Comparison of ENCODE assay signal across 8 cellular contexts in genomic region chr4:177441061-177441802, GRCh38. TPM values are rescaled to one million over a fixed set of nuclear protein-coding genes. Genes with fewer than 3 reads are reported as not detected.
DNase-seq lines count a peak whose midpoint lies in the region; ATAC-seq and TF ChIP-seq lines count a peak whose summit lies in the region.

No MANE protein-coding gene starts in this region.

- H3K27me3 Mint-ChIP-seq in osteocyte (ENCODE audit: unreplicated experiment): no peaks in the 10 kb centered on the region

- H3K9me3 ChIP-seq in HUES6 (ENCODE audit: control insufficient read depth, insufficient read depth, low read depth, low read length) (no peaks in the 10 kb centered on the region), fibroblast of lung (ENCODE audit: control insufficient read depth, insufficient read depth, low read depth, low read length) (no peaks in the 10 kb centered on the region)

- no peak for TF ChIP-seq CTCF in WI38 (IDR thresholded peaks at IDR 0.05; ENCODE audit: low read depth, low read length)
- peak in 1 of 2 donors; percentile 25 for TF ChIP-seq CTCF in fibroblast of lung (conservative IDR thresholded peaks at IDR 0.05 in 1 of 2, IDR thresholded peaks at IDR 0.05 in 1 of 2; ENCODE audit: low read depth in 1 of 2, low read length in 2 of 2)
- no peak for TF ChIP-seq CTCF in osteocyte (IDR thresholded peaks at IDR 0.05)

- H3K27me3 ChIP-seq in HUES6 (ENCODE audit: control insufficient read depth, insufficient read depth, low read length) (no peaks in the 10 kb centered on the region), fibroblast of lung (ENCODE audit: control insufficient read depth, insufficient read depth, low read length) (no peaks in the 10 kb centered on the region)

- H3K27ac Mint-ChIP-seq in osteocyte (ENCODE audit: unreplicated experiment): peak overlapping the region; percentile 94

- H3K4me1 ChIP-seq in HUES6 (ENCODE audit: control insufficient read depth, insufficient read depth, low read length): peaks cover 13% of the 10 kb centered on the region
- peaks cover 3% of the 10 kb centered on the region for H3K4me1 ChIP-seq in fibroblast of lung (ENCODE audit: control insufficient read depth, extremely low read depth, insufficient read depth, low read length)

- H3K36me3 ChIP-seq in HUES6 (ENCODE audit: control insufficient read depth, insufficient read depth, low read length) (no peaks in the 10 kb centered on the region), fibroblast of lung (ENCODE audit: control insufficient read depth, insufficient read depth, low read length) (no peaks in the 10 kb centered on the region)

- H3K9me3 Mint-ChIP-seq in osteocyte (ENCODE audit: unreplicated experiment): no peaks in the 10 kb centered on the region

- H3K79me2 ChIP-seq in fibroblast of lung (ENCODE audit: control insufficient read depth, insufficient read depth, low read length): no peaks in the 10 kb centered on the region

- H3K4me3 Mint-ChIP-seq in osteocyte (ENCODE audit: unreplicated experiment): peak overlapping the region; percentile 87

- H3K4me2 ChIP-seq in fibroblast of lung (ENCODE audit: extremely low read depth, insufficient read depth, low read length): peak overlapping the region; percentile 53

- peak overlapping the region; percentile 52 for H2AFZ ChIP-seq in fibroblast of lung (ENCODE audit: low read length)

- H3K4me1 Mint-ChIP-seq in osteocyte (ENCODE audit: unreplicated experiment): peaks cover 22% of the 10 kb centered on the region

- no peaks in the 10 kb centered on the region for H4K20me1 ChIP-seq in fibroblast of lung (ENCODE audit: control insufficient read depth, extremely low read depth, insufficient read depth, low read length)

- H3K4me3 ChIP-seq in HUES6 (ENCODE audit: low read depth, low read length) (peak overlapping the region; percentile 84), WI38 (ENCODE audit: low read depth, low read length) (peak overlapping the region; percentile 64), fibroblast of lung (replicated peaks in 1 of 4; ENCODE audit: control extremely low read depth in 1 of 4, insufficient read depth in 1 of 4, low read depth in 3 of 4, low read length in 4 of 4) (peak overlapping the region; percentile 52 to 85 (median 76))

- ATAC-seq in GM21423 (IDR thresholded peaks at IDR 0.05; ENCODE audit: unreplicated experiment): peak; percentile 35

- H3K27ac ChIP-seq in HUES6 (ENCODE audit: low read depth, low read length): peak overlapping the region; percentile 44
- peak overlapping the region; percentile 89 for H3K27ac ChIP-seq in fibroblast of lung (ENCODE audit: insufficient read depth, low read length)

- peak; percentile 3 for DNase-seq in NCI-H2107 treated with DMSO at 0.1 percent for 48 hours (lab: John Stamatoyannopoulos, UW; ENCODE audit: unreplicated experiment)
- DNase-seq in NCI-H2107 (lab: John Stamatoyannopoulos, UW): no peak
- peak; percentile 45 to 67 for DNase-seq in fibroblast of lung (ENCODE audit: low read depth in 2 of 2)
- no peak for DNase-seq in osteocyte (ENCODE audit: extremely low spot score, unreplicated experiment)
- no peak for DNase-seq in NK-92 (lab: John Stamatoyannopoulos, UW; ENCODE audit: unreplicated experiment)

- H3K36me3 Mint-ChIP-seq in osteocyte (ENCODE audit: unreplicated experiment): peaks cover 18% of the 10 kb centered on the region

- H3K9ac ChIP-seq in HUES6 (ENCODE audit: low read length) (peak overlapping the region; percentile 98), fibroblast of lung (ENCODE audit: insufficient read depth, low read length) (peak overlapping the region; percentile 0)

RNA-seq across cellular contexts. Expression of gene AGA, which starts 1.0 kb away (rescaled TPM):
- total RNA-seq in fibroblast of lung (27.7 and 61.8 TPM in 2 replicates), osteocyte (26.1 and 28.3 TPM in 2 replicates)
- polyA plus RNA-seq in fibroblast of lung: 32.7 and 39.5 TPM in 2 replicates
- polyA plus RNA-seq in fibroblast of lung (2012): 25.2 and 33.1 TPM in 2 replicates
- 6.7 and 60.9 TPM in 2 replicates for polyA minus RNA-seq in fibroblast of lung (ENCODE audit: low replicate concordance)

Comparison
In these comparisons a context has a peak if more than half of its experiments do, and no peak if none do; other contexts are left out.
1. DNase-seq: peak in NCI-H2107 treated with DMSO at 0.1 percent for 48 hours (single experiment) and fibroblast of lung (2 of 2); none in NCI-H2107 (single experiment), osteocyte (single experiment) and NK-92 (single experiment).
2. Peak in every context shown above with its lines, with median percentiles within 50 percentile points of each other: H3K4me3 ChIP-seq.